16 cellular contexts compared by ENCODE assay signal in the genomic region with DNA sequence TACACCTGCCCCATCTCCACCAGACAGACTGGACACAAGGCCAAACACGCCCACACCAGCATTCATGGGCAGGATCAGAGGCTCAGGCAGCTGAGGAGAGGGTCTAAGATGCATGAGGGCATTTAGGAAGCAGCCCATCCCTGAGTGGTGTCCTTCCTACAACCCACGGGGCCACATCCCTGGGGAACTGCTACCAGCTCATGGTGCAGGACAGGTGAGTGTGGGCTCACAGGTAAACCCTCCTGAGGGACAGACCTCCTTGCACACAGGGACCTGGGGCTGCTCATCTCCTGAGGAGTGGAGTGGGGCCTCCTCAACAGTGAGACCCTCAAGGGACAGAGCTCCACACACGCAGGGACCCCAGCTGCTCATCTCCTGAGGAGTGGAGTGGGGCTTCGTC. TPM values are rescaled to one million over a fixed set of nuclear protein-coding genes. Genes with fewer than 3 reads are reported as not detected.
DNase-seq lines count a peak whose midpoint lies in the region; ATAC-seq and TF ChIP-seq lines count a peak whose summit lies in the region.
"Had no signal": no experiment of that assay in that cellular context is flagged by ENCODE, and none has a peak within 500 bp of the region (broad histone marks: within the 10 kb centered on the region; RNA-seq: fewer than 3 reads in every experiment).

No MANE protein-coding gene starts in this region.

- TF ChIP-seq EP300 in SK-N-SH (IDR thresholded peaks at IDR 0.05; ENCODE audit: borderline replicate concordance in 1 of 2, low read depth in 1 of 2, low read length in 1 of 2), result no peak

- H3K4me2 ChIP-seq in SK-N-SH, result no peak overlapping the region

- whole genome bisulfite sequencing in SK-N-SH (ENCODE audit: low lambda C conversion rate), result 61% methylated on average over 3 of the region's 4 CpGs

- H3K27me3 Mint-ChIP-seq in activated CD8-positive, alpha-beta T cell treated with anti-CD3 and anti-CD28 coated beads, Interleukin-2, amount 10 ng/mL, durations not matched to agents 7 days and 5 days (ENCODE audit: low read depth), result peaks cover 7% of the 10 kb centered on the region
- H3K27me3 Mint-ChIP-seq in activated CD8-positive, alpha-beta T cell treated with anti-CD3 and anti-CD28 coated beads for 36 hours, result peaks cover 15% of the 10 kb centered on the region
- H3K27me3 Mint-ChIP-seq in osteocyte (ENCODE audit: unreplicated experiment), result peaks cover 5% of the 10 kb centered on the region

- peak; percentile 14 for DNase-seq in activated CD8-positive, alpha-beta T cell treated with anti-CD3 and anti-CD28 coated beads, Interleukin-2, amount 10 ng/mL, durations not matched to agents 7 days and 5 days
- DNase-seq in activated CD8-positive, alpha-beta T cell treated with anti-CD3 and anti-CD28 coated beads for 36 hours, result no peak
- DNase-seq in H7 (peak; percentile 6), osteocyte (ENCODE audit: extremely low spot score, unreplicated experiment) (peak; percentile 67), SK-N-SH (no peak)
- DNase-seq in activated effector memory CD4-positive, alpha-beta T cell treated with Interleukin-2 at 50 U/mL for 16 hours, result no peak
- DNase-seq: C1 segment of cervical spinal cord; Calu3; CD4-positive, alpha-beta T cell; DMS79; GOT3; IMR-90; KBM-7 had no signal

- no peak for TF ChIP-seq RAD21 in SK-N-SH (IDR thresholded peaks at IDR 0.05; ENCODE audit: low read length)

- H3K9me2 ChIP-seq in SK-N-SH, result no peaks in the 10 kb centered on the region

- H3K4me3 Mint-ChIP-seq in activated CD8-positive, alpha-beta T cell treated with anti-CD3 and anti-CD28 coated beads, Interleukin-2, amount 10 ng/mL, durations not matched to agents 7 days and 5 days, result no peak overlapping the region
- H3K4me3 Mint-ChIP-seq in activated CD8-positive, alpha-beta T cell treated with anti-CD3 and anti-CD28 coated beads for 36 hours, result no peak overlapping the region
- H3K4me3 Mint-ChIP-seq in osteocyte (ENCODE audit: unreplicated experiment), result no peak overlapping the region
- H3K4me3 Mint-ChIP-seq: CD4-positive, alpha-beta T cell had no signal

- no peaks in the 10 kb centered on the region; a peak in 1 of 4 replicates for H3K4me1 ChIP-seq in SK-N-SH (ENCODE audit: control insufficient read depth in 1 of 2, insufficient read depth in 2 of 2, low read depth in 1 of 2, low read length in 1 of 2)

- no peaks in the 10 kb centered on the region for H3K27me3 ChIP-seq in H7 (ENCODE audit: control insufficient read depth, insufficient read depth, low read length)
- no peaks in the 10 kb centered on the region for H3K27me3 ChIP-seq in SK-N-SH (ENCODE audit: insufficient read depth)

- no peak for ATAC-seq in activated CD8-positive, alpha-beta T cell treated with anti-CD3 and anti-CD28 coated beads, Interleukin-2, amount 10 ng/mL, durations not matched to agents 7 days and 5 days
- ATAC-seq in activated CD8-positive, alpha-beta T cell treated with anti-CD3 and anti-CD28 coated beads for 36 hours, result no peak
- no peak for ATAC-seq in HG02981 (IDR thresholded peaks at IDR 0.05; ENCODE audit: unreplicated experiment)
- ATAC-seq: HCT116 had no signal

- H3K36me3 ChIP-seq in H7 (replicated peaks; ENCODE audit: control insufficient read depth, insufficient read depth, low read length) (no peaks in the 10 kb centered on the region; the same call in 1 of the 2 replicates), SK-N-SH (replicated peaks in 1 of 2; ENCODE audit: control insufficient read depth in 1 of 2, insufficient read depth in 2 of 2, low read length in 1 of 2) (no peaks in the 10 kb centered on the region)

- H3K9me3 ChIP-seq in SK-N-SH, result no peaks in the 10 kb centered on the region

- POLR2A ChIA-PET in activated CD8-positive, alpha-beta T cell treated with anti-CD3 and anti-CD28 coated beads, Interleukin-2, amount 10 ng/mL, durations not matched to agents 7 days and 5 days (lab: Charles Lee), result no interaction called here
- POLR2A ChIA-PET in activated CD8-positive, alpha-beta T cell treated with anti-CD3 and anti-CD28 coated beads for 36 hours (lab: Charles Lee), result no interaction called here
- POLR2A ChIA-PET in SK-N-SH (lab: Yijun Ruan, JAX), result no interaction called here

- H3K36me3 Mint-ChIP-seq in activated CD8-positive, alpha-beta T cell treated with anti-CD3 and anti-CD28 coated beads, Interleukin-2, amount 10 ng/mL, durations not matched to agents 7 days and 5 days (ENCODE audit: low read depth), result no peaks in the 10 kb centered on the region
- H3K36me3 Mint-ChIP-seq in activated CD8-positive, alpha-beta T cell treated with anti-CD3 and anti-CD28 coated beads for 36 hours (ENCODE audit: low read depth), result no peaks in the 10 kb centered on the region
- no peaks in the 10 kb centered on the region for H3K36me3 Mint-ChIP-seq in osteocyte (ENCODE audit: unreplicated experiment)

- no peak overlapping the region for H2AFZ ChIP-seq in SK-N-SH (ENCODE audit: low read depth)

- H3K9me3 Mint-ChIP-seq in activated CD8-positive, alpha-beta T cell treated with anti-CD3 and anti-CD28 coated beads, Interleukin-2, amount 10 ng/mL, durations not matched to agents 7 days and 5 days (ENCODE audit: insufficient read depth), result no peaks in the 10 kb centered on the region
- H3K9me3 Mint-ChIP-seq in activated CD8-positive, alpha-beta T cell treated with anti-CD3 and anti-CD28 coated beads for 36 hours, result peaks cover 3% of the 10 kb centered on the region
- no peaks in the 10 kb centered on the region for H3K9me3 Mint-ChIP-seq in osteocyte (ENCODE audit: unreplicated experiment)
- H3K9me3 Mint-ChIP-seq: CD4-positive, alpha-beta T cell had no signal

- intact Hi-C loops in activated CD8-positive, alpha-beta T cell treated with anti-CD3 and anti-CD28 coated beads for 36 hours (cut with micrococcal nuclease), result no loop called here

- no peak overlapping the region for H3K4me3 ChIP-seq in H7 (ENCODE audit: insufficient read depth, low read depth, low read length)
- no peak overlapping the region for H3K4me3 ChIP-seq in SK-N-SH (ENCODE audit: low read depth in 2 of 2, low read length in 1 of 2)

- no peak for TF ChIP-seq CTCF in activated CD8-positive, alpha-beta T cell treated with anti-CD3 and anti-CD28 coated beads for 36 hours (IDR thresholded peaks at IDR 0.05)
- no peak for TF ChIP-seq CTCF in osteocyte (IDR thresholded peaks at IDR 0.05)
- no peak for TF ChIP-seq CTCF in SK-N-SH (IDR thresholded peaks at IDR 0.05)

- H3F3A ChIP-seq in SK-N-SH (replicated peaks; ENCODE audit: insufficient read depth), result no peaks in the 10 kb centered on the region

- H3K9ac ChIP-seq in SK-N-SH, result no peak overlapping the region

- H3K4me1 Mint-ChIP-seq in activated CD8-positive, alpha-beta T cell treated with anti-CD3 and anti-CD28 coated beads, Interleukin-2, amount 10 ng/mL, durations not matched to agents 7 days and 5 days (ENCODE audit: low read depth), result no peaks in the 10 kb centered on the region
- no peaks in the 10 kb centered on the region for H3K4me1 Mint-ChIP-seq in activated CD8-positive, alpha-beta T cell treated with anti-CD3 and anti-CD28 coated beads for 36 hours (ENCODE audit: low read depth)
- H3K4me1 Mint-ChIP-seq in osteocyte (ENCODE audit: unreplicated experiment), result no peaks in the 10 kb centered on the region

- H3K27ac ChIP-seq in SK-N-SH (ENCODE audit: low read depth in 2 of 2, low read length in 1 of 2), result no peak overlapping the region
- H3K27ac ChIP-seq: 22Rv1 had no signal

- no peaks in the 10 kb centered on the region for H4K20me1 ChIP-seq in SK-N-SH (ENCODE audit: insufficient read depth)

- CTCF ChIA-PET in activated CD8-positive, alpha-beta T cell treated with anti-CD3 and anti-CD28 coated beads, Interleukin-2, amount 10 ng/mL, durations not matched to agents 7 days and 5 days (lab: Charles Lee), result no interaction called here
- CTCF ChIA-PET in activated CD8-positive, alpha-beta T cell treated with anti-CD3 and anti-CD28 coated beads for 36 hours (lab: Charles Lee), result no interaction called here
- CTCF ChIA-PET in SK-N-SH (lab: Yijun Ruan, JAX), result no interaction called here

- no peaks in the 10 kb centered on the region for H3K79me2 ChIP-seq in SK-N-SH (ENCODE audit: insufficient read depth)

- no peak overlapping the region for H3K27ac Mint-ChIP-seq in activated CD8-positive, alpha-beta T cell treated with anti-CD3 and anti-CD28 coated beads, Interleukin-2, amount 10 ng/mL, durations not matched to agents 7 days and 5 days
- no peak overlapping the region for H3K27ac Mint-ChIP-seq in activated CD8-positive, alpha-beta T cell treated with anti-CD3 and anti-CD28 coated beads for 36 hours
- H3K27ac Mint-ChIP-seq in osteocyte (ENCODE audit: unreplicated experiment), result no peak overlapping the region
- H3K27ac Mint-ChIP-seq: CD4-positive, alpha-beta T cell had no signal

TF ChIP-seq in SK-N-SH, 30 proteins besides CTCF, POLR2A, EP300 and RAD21 (continues in another document):
- TF ChIP-seq SIN3A (IDR thresholded peaks at IDR 0.05; ENCODE audit: borderline replicate concordance, low read depth, low read length), result no peak
- no peak for TF ChIP-seq RCOR1 (IDR thresholded peaks at IDR 0.05; ENCODE audit: low read length)
- no peak for TF ChIP-seq SMC3 (IDR thresholded peaks at IDR 0.05; ENCODE audit: low read depth, low read length)
- no peak for TF ChIP-seq NRF1 (IDR thresholded peaks at IDR 0.05; ENCODE audit: low read depth, low read length)
- TF ChIP-seq TAF1 (IDR thresholded peaks at IDR 0.05; ENCODE audit: borderline replicate concordance, low read depth, low read length), result no peak
- TF ChIP-seq GABPA (IDR thresholded peaks at IDR 0.05; ENCODE audit: low read depth), result no peak
- TF ChIP-seq IRF3 (IDR thresholded peaks at IDR 0.05; ENCODE audit: low read depth, low read length), result no peak
- no peak for TF ChIP-seq TEAD4 (IDR thresholded peaks at IDR 0.05; ENCODE audit: borderline replicate concordance, insufficient read depth)
- no peak for TF ChIP-seq ELF1 (IDR thresholded peaks at IDR 0.05)
- TF ChIP-seq YY1 (IDR thresholded peaks at IDR 0.05; ENCODE audit: low read depth), result no peak

RNA-seq across cellular contexts. Expression of gene PARD6G, which starts 14.6 kb away (rescaled TPM):
- total RNA-seq in activated CD8-positive, alpha-beta T cell treated with anti-CD3 and anti-CD28 coated beads, Interleukin-2, amount 10 ng/mL, durations not matched to agents 7 days and 5 days, result under 1 TPM in 1 of 2 experiments, not detected in 1; 0.18 TPM
- under 1 TPM; 0.16 to 0.23 TPM for total RNA-seq in activated CD8-positive, alpha-beta T cell treated with anti-CD3 and anti-CD28 coated beads for 36 hours
- 4.4 and 6.3 TPM in 2 replicates for total RNA-seq in H7 (2014; rRNA removed; shearing (Covaris generic))
- total RNA-seq in osteocyte, result 16.5 and 18.9 TPM in 2 replicates
- 4.0 and 4.3 TPM in 2 replicates for polyA plus RNA-seq in SK-N-SH (2012; rRNA removed)
- polyA plus RNA-seq in SK-N-SH (2012; cell fraction: cytosol; rRNA removed), result 4.1 and 4.2 TPM in 2 replicates
- 3.9 and 5.1 TPM in 2 replicates for polyA plus RNA-seq in SK-N-SH (2012; cell fraction: nucleus; rRNA removed)

Comparison
In these comparisons a context has a peak if more than half of its experiments do, and no peak if none do; other contexts are left out.
1. DNase-seq: peak in activated CD8-positive, alpha-beta T cell treated with anti-CD3 and anti-CD28 coated beads, Interleukin-2, amount 10 ng/mL, durations not matched to agents 7 days and 5 days (single experiment), H7 (single experiment) and osteocyte (single experiment); none in activated CD8-positive, alpha-beta T cell treated with anti-CD3 and anti-CD28 coated beads for 36 hours (single experiment), SK-N-SH (single experiment) and activated effector memory CD4-positive, alpha-beta T cell treated with Interleukin-2 at 50 U/mL for 16 hours (single experiment).